In genomic region chr22:20436309-20437252, GRCh38 we compare ENCODE assay signal across 1 cellular context.
TF ChIP-seq lines count a peak whose summit lies in the region.

No MANE protein-coding gene starts in this region.

TF ChIP-seq in HepG2, 621 proteins besides CTCF, POLR2A, EP300 and RAD21 (continued from another document and continues in another):
- TF ChIP-seq ZBTB7A (CRISPR knock-in tag; IDR thresholded peaks at IDR 0.05), result 0 out of 2 replicates have a peak, but pooled peaks have one; percentile 46
- peak; percentile 63 for TF ChIP-seq ZNF18 (CRISPR knock-in tag; IDR thresholded peaks at IDR 0.05; ENCODE audit: insufficient replicate concordance)
- TF ChIP-seq KDM3A (CRISPR knock-in tag; IDR thresholded peaks at IDR 0.05; ENCODE audit: low read depth), result no peak
- TF ChIP-seq ZFP41 (CRISPR knock-in tag; IDR thresholded peaks at IDR 0.05; ENCODE audit: borderline replicate concordance), result no peak
- TF ChIP-seq ZUFSP (CRISPR knock-in tag; IDR thresholded peaks at IDR 0.05; ENCODE audit: borderline replicate concordance), result no peak
- TF ChIP-seq IKZF5 (CRISPR knock-in tag; IDR thresholded peaks at IDR 0.05), result no peak
- peak; percentile 71; the same call in 1 of the 2 replicates for TF ChIP-seq ZNF687 (CRISPR knock-in tag; IDR thresholded peaks at IDR 0.05)
- 0 out of 2 replicates have a peak, but pooled peaks have one; percentile 30 for TF ChIP-seq BRCA1 (CRISPR knock-in tag; IDR thresholded peaks at IDR 0.05)
- TF ChIP-seq SAP130 (CRISPR knock-in tag; IDR thresholded peaks at IDR 0.05; ENCODE audit: low read depth), result no peak; the same call in 1 of the 2 replicates
- TF ChIP-seq ZNF441 (CRISPR knock-in tag; IDR thresholded peaks at IDR 0.05; ENCODE audit: borderline replicate concordance), result peak; percentile 55; the same call in 1 of the 2 replicates
- no peak for TF ChIP-seq ZBTB42 (CRISPR knock-in tag; IDR thresholded peaks at IDR 0.05)
- TF ChIP-seq ZNF572 (CRISPR knock-in tag; IDR thresholded peaks at IDR 0.05), result no peak
- TF ChIP-seq THRA (CRISPR knock-in tag; IDR thresholded peaks at IDR 0.05; ENCODE audit: borderline replicate concordance), result no peak
- no peak for TF ChIP-seq RFXAP (CRISPR knock-in tag; IDR thresholded peaks at IDR 0.05; ENCODE audit: borderline replicate concordance)
- TF ChIP-seq ZNF883 (CRISPR knock-in tag; IDR thresholded peaks at IDR 0.05; ENCODE audit: not compliant biosample characterization), result peak; percentile 23
- no peak for TF ChIP-seq ZNF205 (CRISPR knock-in tag; IDR thresholded peaks at IDR 0.05)
- TF ChIP-seq HOXA9 (CRISPR knock-in tag; IDR thresholded peaks at IDR 0.05; ENCODE audit: borderline replicate concordance), result no peak
- no peak for TF ChIP-seq CREB1 (IDR thresholded peaks at IDR 0.05)
- TF ChIP-seq CREB1 (CRISPR knock-in tag; IDR thresholded peaks at IDR 0.05), result no peak
- no peak for TF ChIP-seq ZNF549 (CRISPR knock-in tag; IDR thresholded peaks at IDR 0.05)
- TF ChIP-seq ZBTB37 (CRISPR knock-in tag; IDR thresholded peaks at IDR 0.05), result no peak
- TF ChIP-seq MTA1 (CRISPR knock-in tag; IDR thresholded peaks at IDR 0.05; ENCODE audit: borderline replicate concordance), result no peak
- TF ChIP-seq SP4 (CRISPR knock-in tag; IDR thresholded peaks at IDR 0.05), result 0 out of 2 replicates have a peak, but pooled peaks have one; percentile 19
- no peak for TF ChIP-seq ETS1 (CRISPR knock-in tag; IDR thresholded peaks at IDR 0.05)
- TF ChIP-seq ARID4A (CRISPR knock-in tag; IDR thresholded peaks at IDR 0.05; ENCODE audit: borderline replicate concordance), result peak; percentile 23; the same call in 1 of the 2 replicates
- TF ChIP-seq GABPB1 (CRISPR knock-in tag; IDR thresholded peaks at IDR 0.05), result 0 out of 2 replicates have a peak, but pooled peaks have one; percentile 9
- TF ChIP-seq TFDP2 (CRISPR knock-in tag; IDR thresholded peaks at IDR 0.05), result no peak
- peak; percentile 16; the same call in 1 of the 2 replicates for TF ChIP-seq PATZ1 (CRISPR knock-in tag; IDR thresholded peaks at IDR 0.05)
- TF ChIP-seq ATAD3A (CRISPR knock-in tag; IDR thresholded peaks at IDR 0.05), result no peak
- TF ChIP-seq ELF3 (CRISPR knock-in tag; IDR thresholded peaks at IDR 0.05), result no peak
- no peak for TF ChIP-seq FOXK1 (CRISPR knock-in tag; IDR thresholded peaks at IDR 0.05; ENCODE audit: borderline replicate concordance, low read depth)
- no peak for TF ChIP-seq ZNF468 (CRISPR knock-in tag; IDR thresholded peaks at IDR 0.05)
- no peak for TF ChIP-seq E2F1 (CRISPR knock-in tag; IDR thresholded peaks at IDR 0.05)
- no peak for TF ChIP-seq FOXA3 (CRISPR knock-in tag; IDR thresholded peaks at IDR 0.05)
- 0 out of 2 replicates have a peak, but pooled peaks have one; percentile 52 for TF ChIP-seq ZSCAN29 (CRISPR knock-in tag; conservative IDR thresholded peaks at IDR 0.05)
